In genomic region chr2:131093843-131094654, GRCh38 we compare ENCODE assay signal across 8 cellular contexts. TPM values are rescaled to one million over a fixed set of nuclear protein-coding genes. Genes with fewer than 3 reads are reported as not detected.
DNase-seq lines count a peak whose midpoint lies in the region; ATAC-seq and TF ChIP-seq lines count a peak whose summit lies in the region.
"Not testable (repeated sequence)": the region's sequence is repeated elsewhere in the genome, so short reads cannot be mapped to it uniquely, and the experiment has no call there.

No MANE protein-coding gene starts in this region.

- H4K20me1 ChIP-seq in osteoblast (ENCODE audit: insufficient read depth, low read length): peaks cover 20% of the 10 kb centered on the region

- intact Hi-C loops in Calu3 (cut with micrococcal nuclease; ENCODE audit: unreplicated experiment): not testable (repeated sequence)

- H3K27me3 Mint-ChIP-seq in Calu3 (ENCODE audit: unreplicated experiment); activated T-cell treated with anti-CD3 and anti-CD28 coated beads, Interleukin-2, amount 50 U/mL, for 4 hours (ENCODE audit: low read depth): not testable (repeated sequence)

- H3K27me3 ChIP-seq in NT2/D1 (ENCODE audit: insufficient read depth, insufficient read length); duodenal mucosa (ENCODE audit: control insufficient read depth in 1 of 2, insufficient read depth in 2 of 2, low read length in 2 of 2); iPS-20b (ENCODE audit: insufficient read depth, low read length); osteoblast (ENCODE audit: insufficient read depth, low read length); thoracic aorta (replicated peaks; ENCODE audit: insufficient read depth): not testable (repeated sequence)

- ATAC-seq in activated T-cell treated with anti-CD3 and anti-CD28 coated beads, Interleukin-2, amount 50 U/mL, for 4 hours; thoracic aorta (ENCODE audit: insufficient number of reproducible peaks, low FRiP score, low read depth): not testable (repeated sequence)

- H3K36me3 Mint-ChIP-seq in Calu3 (ENCODE audit: insufficient read depth, unreplicated experiment): peaks cover 58% of the 10 kb centered on the region
- not testable (repeated sequence) for H3K36me3 Mint-ChIP-seq in activated T-cell treated with anti-CD3 and anti-CD28 coated beads, Interleukin-2, amount 50 U/mL, for 4 hours (ENCODE audit: insufficient read depth)

- not testable (repeated sequence) for H3K4me1 ChIP-seq in HEK293 (ENCODE audit: control insufficient read depth, insufficient read depth, low read length); NT2/D1 (ENCODE audit: insufficient read depth, insufficient read length); iPS-20b (ENCODE audit: insufficient read depth, low read length)
- H3K4me1 ChIP-seq in duodenal mucosa (ENCODE audit: control insufficient read depth in 1 of 2, insufficient read depth in 2 of 2, low read length in 2 of 2) (peaks cover 4 to 13% of the 10 kb centered on the region in 2 donors), osteoblast (ENCODE audit: insufficient read depth, low read length) (peaks cover 10% of the 10 kb centered on the region), thoracic aorta (ENCODE audit: control insufficient read depth in 1 of 2, low read depth in 2 of 2) (peaks cover 13 to 19% of the 10 kb centered on the region in 2 donors)

- H3K9me3 Mint-ChIP-seq in Calu3 (ENCODE audit: low read depth, unreplicated experiment); activated T-cell treated with anti-CD3 and anti-CD28 coated beads, Interleukin-2, amount 50 U/mL, for 4 hours: not testable (repeated sequence)

- not testable (repeated sequence) for TF ChIP-seq CTCF in Calu3 (IDR thresholded peaks at IDR 0.05; ENCODE audit: unreplicated experiment); HEK293 (tag by site-specific recombination; IDR thresholded peaks at IDR 0.05); osteoblast (IDR thresholded peaks at IDR 0.05; ENCODE audit: extremely low read depth, low read depth, low read length); thoracic aorta (IDR thresholded peaks at IDR 0.05)

- H3K4me1 Mint-ChIP-seq in Calu3 (ENCODE audit: low read depth, unreplicated experiment): not testable (repeated sequence)
- peaks cover 19% of the 10 kb centered on the region for H3K4me1 Mint-ChIP-seq in activated T-cell treated with anti-CD3 and anti-CD28 coated beads, Interleukin-2, amount 50 U/mL, for 4 hours (ENCODE audit: low read depth)

- peaks cover 42% of the 10 kb centered on the region for H3K79me2 ChIP-seq in osteoblast (ENCODE audit: insufficient read depth, low read length)

- H3K27ac Mint-ChIP-seq in Calu3 (ENCODE audit: unreplicated experiment): peak overlapping the region; percentile 80

- peak overlapping the region; percentile 87 for H3K4me2 ChIP-seq in osteoblast (ENCODE audit: insufficient read depth, low read length)

- H3K36me3 ChIP-seq in HEK293 (ENCODE audit: control insufficient read depth in 2 of 2, insufficient read depth in 1 of 2, low read length in 2 of 2) (peaks cover 17 to 22% of the 10 kb centered on the region in 2 experiments; a peak in 2 of 3 replicates), NT2/D1 (ENCODE audit: insufficient read depth, insufficient read length, low read length) (peaks cover 24% of the 10 kb centered on the region), iPS-20b (ENCODE audit: insufficient read depth, low read depth, low read length) (peaks cover 12% of the 10 kb centered on the region; the same call in 1 of the 2 replicates)
- not testable (repeated sequence) for H3K36me3 ChIP-seq in duodenal mucosa (ENCODE audit: control insufficient read depth in 1 of 2, insufficient read depth in 2 of 2, low read length in 2 of 2); osteoblast (ENCODE audit: insufficient read depth, low read length); thoracic aorta

- POLR2A ChIA-PET in HEK293 (lab: Yijun Ruan, JAX): interaction anchor here (0.6 to 1.8 kb wide), 6 partner anchors 9 to 92 kb away, joined by 3 to 16 read pairs (median 5); partner anchors contain the start of gene PLEKHB2

- H2AFZ ChIP-seq in osteoblast (ENCODE audit: low read length): peak overlapping the region; percentile 92

- TSS peak; percentile 94 for BruUV-seq in Calu3 (replicated peaks; lab: Mats Ljungman, UMichigan)

- H3K9ac ChIP-seq in NT2/D1 (ENCODE audit: insufficient read length, low read depth): peak overlapping the region; percentile 99
- peak overlapping the region; percentile 74 to 78 for H3K9ac ChIP-seq in duodenal mucosa (ENCODE audit: low read depth in 1 of 2, low read length in 2 of 2)
- H3K9ac ChIP-seq in iPS-20b (ENCODE audit: low read depth, low read length): peak overlapping the region; percentile 92; the same call in 1 of the 2 replicates

- not testable (repeated sequence) for H3K9me3 ChIP-seq in HEK293 (ENCODE audit: control insufficient read depth, insufficient read depth, low read depth, low read length); NT2/D1 (ENCODE audit: insufficient read depth, low read length); duodenal mucosa (ENCODE audit: control insufficient read depth in 1 of 2, low read length in 2 of 2); iPS-20b (ENCODE audit: insufficient read depth, low read depth, low read length); osteoblast (ENCODE audit: low read depth, low read length); thoracic aorta

- H3K4me3 ChIP-seq in HEK293 (ENCODE audit: low read depth, low read length): peak overlapping the region; percentile 79
- H3K4me3 ChIP-seq in NT2/D1 (ENCODE audit: insufficient read length, low read depth): peak overlapping the region; percentile 91
- H3K4me3 ChIP-seq in duodenal mucosa (ENCODE audit: low read depth in 1 of 2, low read length in 2 of 2): peak overlapping the region; percentile 86 to 90
- peak overlapping the region; percentile 97 for H3K4me3 ChIP-seq in iPS-20b (ENCODE audit: low read length)
- peak overlapping the region; percentile 86 for H3K4me3 ChIP-seq in osteoblast (ENCODE audit: insufficient read depth, low read length)
- H3K4me3 ChIP-seq in thoracic aorta: peak overlapping the region; percentile 100

- H3K4me3 Mint-ChIP-seq in Calu3 (ENCODE audit: low read depth, unreplicated experiment): peak overlapping the region; percentile 74
- H3K4me3 Mint-ChIP-seq in activated T-cell treated with anti-CD3 and anti-CD28 coated beads, Interleukin-2, amount 50 U/mL, for 4 hours: peak overlapping the region; percentile 93

- DNase-seq in Calu3; NT2/D1 (ENCODE audit: low read depth, low spot score); activated T-cell treated with anti-CD3 and anti-CD28 coated beads, Interleukin-2, amount 50 U/mL, for 4 hours; osteoblast (ENCODE audit: insufficient read length, low spot score, missing footprints); thoracic aorta (ENCODE audit: low spot score): not testable (repeated sequence)

- H3K27ac ChIP-seq in HEK293 (ENCODE audit: extremely low read depth, low read depth, low read length) (peak overlapping the region; percentile 97), duodenal mucosa (ENCODE audit: low read depth, low read length) (peak overlapping the region; percentile 98), osteoblast (ENCODE audit: low read depth, low read length) (peak overlapping the region; percentile 90), thoracic aorta (peak overlapping the region; percentile 82 to 95)
- H3K27ac ChIP-seq in iPS-20b (ENCODE audit: low read length): not testable (repeated sequence)

- CTCF ChIA-PET in Calu3 (lab: Charles Lee): interaction anchor here (1.0 to 1.4 kb wide), 3 partner anchors 9 to 399 kb away, joined by 3 to 5 read pairs (median 4); partner anchors contain the start of gene MZT2A
- CTCF ChIA-PET in HEK293 (lab: Yijun Ruan, JAX): not testable (repeated sequence)

TF ChIP-seq in HEK293, 187 proteins besides CTCF, POLR2A, EP300 and RAD21 (continues in another document):
- TF ChIP-seq SP3 (tag by site-specific recombination; IDR thresholded peaks at IDR 0.05) (0 out of 2 replicates have a peak, but pooled peaks have one; percentile 13), GLIS2 (tag by site-specific recombination; IDR thresholded peaks at IDR 0.05) (0 out of 2 replicates have a peak, but pooled peaks have one; percentile 1), EGR2 (tag by site-specific recombination; IDR thresholded peaks at IDR 0.05; ENCODE audit: low read depth) (peak; percentile 42; the same call in 1 of the 2 replicates), ZBTB8A (tag by site-specific recombination; IDR thresholded peaks at IDR 0.05) (peak; percentile 30; the same call in 1 of the 2 replicates), KLF1 (tag by site-specific recombination; IDR thresholded peaks at IDR 0.05) (peak; percentile 83)
- TF ChIP-seq, protein P1, sequence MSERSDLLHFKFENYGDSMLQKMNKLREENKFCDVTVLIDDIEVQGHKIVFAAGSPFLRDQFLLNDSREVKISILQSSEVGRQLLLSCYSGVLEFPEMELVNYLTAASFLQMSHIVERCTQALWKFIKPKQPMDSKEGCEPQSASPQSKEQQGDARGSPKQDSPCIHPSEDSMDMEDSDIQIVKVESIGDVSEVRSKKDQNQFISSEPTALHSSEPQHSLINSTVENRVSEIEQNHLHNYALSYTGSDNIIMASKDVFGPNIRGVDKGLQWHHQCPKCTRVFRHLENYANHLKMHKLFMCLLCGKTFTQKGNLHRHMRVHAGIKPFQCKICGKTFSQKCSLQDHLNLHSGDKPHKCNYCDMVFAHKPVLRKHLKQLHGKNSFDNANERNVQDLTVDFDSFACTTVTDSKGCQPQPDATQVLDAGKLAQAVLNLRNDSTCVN (tag by site-specific recombination; optimal IDR thresholded peaks at IDR 0.05): peak; percentile 16

RNA-seq across cellular contexts. Expression of gene FAM168B, which starts 0.8 kb away (rescaled TPM):
- total RNA-seq in Calu3 (2022) (89.7 and 111 TPM in 2 replicates), osteoblast (100 and 117 TPM in 2 replicates), thoracic aorta (100 to 1,000 TPM; 144 to 156 TPM)
- total RNA-seq in activated T-cell treated with anti-CD3 and anti-CD28 coated beads, Interleukin-2, amount 50 U/mL, for 4 hours: 100 to 1,000 TPM; 101 to 111 (median 107) TPM

RNA-seq across cellular contexts. Expression of gene PLEKHB2, which starts 11.1 kb away (rescaled TPM):
- total RNA-seq in Calu3 (2022): 112 and 113 TPM in 2 replicates
- total RNA-seq in activated T-cell treated with anti-CD3 and anti-CD28 coated beads, Interleukin-2, amount 50 U/mL, for 4 hours: 10 to 100 TPM; 55.6 to 61.1 (median 57.7) TPM
- total RNA-seq in osteoblast: 63.9 and 79.3 TPM in 2 replicates
- 10 to 100 TPM; 40.1 to 42.0 TPM for total RNA-seq in thoracic aorta
